ENCODE assay signal across 10 cellular contexts in the genomic region with DNA sequence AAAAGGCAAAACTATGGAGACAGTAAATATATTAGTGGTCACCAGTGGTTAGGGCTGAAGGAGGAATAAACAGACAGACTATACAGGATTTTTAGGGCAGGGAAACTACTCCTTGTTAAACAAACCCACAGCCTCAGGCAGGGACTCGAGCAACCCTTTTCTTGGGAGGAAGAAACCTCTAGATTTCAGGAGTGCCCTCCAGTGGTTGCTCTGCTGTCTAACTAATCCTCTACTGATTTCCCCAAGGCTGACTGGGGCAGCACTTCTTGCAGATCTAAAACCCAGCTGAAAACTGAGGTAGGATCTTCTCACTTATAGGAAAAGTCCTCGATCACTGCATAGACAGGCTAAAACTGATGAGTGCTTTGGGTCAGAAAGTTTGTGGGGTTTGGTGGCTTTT.
DNase-seq lines count a peak whose midpoint lies in the region; ATAC-seq, FAIRE-seq and TF ChIP-seq lines count a peak whose summit lies in the region.
"Had no signal": no experiment of that assay in that cellular context is flagged by ENCODE, and none has a peak within 500 bp of the region (broad histone marks: within the 10 kb centered on the region; RNA-seq: fewer than 3 reads in every experiment).

No MANE protein-coding gene starts in this region.

- H3K4me3 Mint-ChIP-seq in WTC11: no peak overlapping the region
- H3K4me3 Mint-ChIP-seq in CD8-positive, alpha-beta memory T cell: no peak overlapping the region

- CTCF ChIA-PET in WTC11 (lab: Charles Lee): interaction anchor here (0.7 kb wide), 1 partner anchor 170 kb away, joined by 3 read pairs; no protein-coding TSS in a partner anchor
- CTCF ChIA-PET in CD8-positive, alpha-beta memory T cell (lab: Charles Lee): no interaction called here

- no peaks in the 10 kb centered on the region for H3K9me3 Mint-ChIP-seq in WTC11
- H3K9me3 Mint-ChIP-seq in CD8-positive, alpha-beta memory T cell: peaks cover 0 to 8% (median 0%) of the 10 kb centered on the region in 5 donors

- no peaks in the 10 kb centered on the region for H3K9me3 ChIP-seq in CD8-positive, alpha-beta memory T cell (ENCODE audit: low read length)
- H3K9me3 ChIP-seq: thyroid gland had no signal

- H3K27ac Mint-ChIP-seq in WTC11: no peak overlapping the region
- H3K27ac Mint-ChIP-seq in CD8-positive, alpha-beta memory T cell: no peak overlapping the region

- no peaks in the 10 kb centered on the region for H3K36me3 Mint-ChIP-seq in WTC11
- peaks cover 0 to 14% (median 2%) of the 10 kb centered on the region in 3 donors for H3K36me3 Mint-ChIP-seq in CD8-positive, alpha-beta memory T cell

- no peak for TF ChIP-seq POLR2A in GM12891 (IDR thresholded peaks at IDR 0.05; ENCODE audit: low read depth, low read length)

- no peak for FAIRE-seq in GM12891 (lab: Jason Lieb, UNC)

- H3K27me3 Mint-ChIP-seq in WTC11 (ENCODE audit: low read depth): no peaks in the 10 kb centered on the region; the same call in 1 of the 2 replicates
- H3K27me3 Mint-ChIP-seq in CD8-positive, alpha-beta memory T cell: no peaks in the 10 kb centered on the region

- TF ChIP-seq CTCF in WTC11 (IDR thresholded peaks at IDR 0.05): no peak

- H3K4me1 ChIP-seq in CD8-positive, alpha-beta memory T cell (ENCODE audit: insufficient read depth, low read length): no peaks in the 10 kb centered on the region
- H3K4me1 ChIP-seq: thyroid gland had no signal

- peak; percentile 4 for DNase-seq in EL
- peak; percentile 54 to 75 for DNase-seq in Kasumi-1 (lab: John Stamatoyannopoulos, UW)
- peak; percentile 48 for DNase-seq in WTC11 (ENCODE audit: low spot score)
- peak; percentile 35 for DNase-seq in iris pigment epithelial cell (ENCODE audit: low read depth)
- no peak for DNase-seq in AG20443 (ENCODE audit: low spot score)
- DNase-seq in GM12891 (ENCODE audit: insufficient read length, low spot score): no peak
- no peak for DNase-seq in CD8-positive, alpha-beta memory T cell
- DNase-seq in AG08396 (ENCODE audit: low spot score): no peak
- DNase-seq: NCI-H1694, thyroid gland had no signal

- no peaks in the 10 kb centered on the region for H3K27me3 ChIP-seq in CD8-positive, alpha-beta memory T cell (ENCODE audit: insufficient read depth, low read length, poor library complexity, severe bottlenecking)
- H3K27me3 ChIP-seq: thyroid gland had no signal

- POLR2A ChIA-PET in WTC11 (lab: Charles Lee): interaction anchor here (0.7 kb wide), 2 partner anchors 373 to 1411 kb away, joined by 3 to 4 read pairs; no protein-coding TSS in a partner anchor
- POLR2A ChIA-PET in CD8-positive, alpha-beta memory T cell (lab: Charles Lee): no interaction called here

- H3K4me3 ChIP-seq in CD8-positive, alpha-beta memory T cell (ENCODE audit: low read length): no peak overlapping the region
- H3K4me3 ChIP-seq: thyroid gland had no signal

- H3K4me1 Mint-ChIP-seq in WTC11: no peaks in the 10 kb centered on the region
- H3K4me1 Mint-ChIP-seq in CD8-positive, alpha-beta memory T cell: no peaks in the 10 kb centered on the region

- no peak overlapping the region for H3K27ac ChIP-seq in CD8-positive, alpha-beta memory T cell (ENCODE audit: low read depth, low read length)
- H3K27ac ChIP-seq: thyroid gland had no signal

- peak; percentile 98 for ATAC-seq in WTC11

- H3K36me3 ChIP-seq in CD8-positive, alpha-beta memory T cell (ENCODE audit: insufficient read depth, low read length): no peaks in the 10 kb centered on the region
- H3K36me3 ChIP-seq: thyroid gland had no signal

TF ChIP-seq in WTC11, 78 proteins besides CTCF, POLR2A, EP300 and RAD21 (continues in another document):
- TF ChIP-seq SMAD4 (CRISPR knock-in tag; IDR thresholded peaks at IDR 0.05) (no peak), TEAD1 (CRISPR knock-in tag; IDR thresholded peaks at IDR 0.05) (no peak)
- TF ChIP-seq, protein P1, sequence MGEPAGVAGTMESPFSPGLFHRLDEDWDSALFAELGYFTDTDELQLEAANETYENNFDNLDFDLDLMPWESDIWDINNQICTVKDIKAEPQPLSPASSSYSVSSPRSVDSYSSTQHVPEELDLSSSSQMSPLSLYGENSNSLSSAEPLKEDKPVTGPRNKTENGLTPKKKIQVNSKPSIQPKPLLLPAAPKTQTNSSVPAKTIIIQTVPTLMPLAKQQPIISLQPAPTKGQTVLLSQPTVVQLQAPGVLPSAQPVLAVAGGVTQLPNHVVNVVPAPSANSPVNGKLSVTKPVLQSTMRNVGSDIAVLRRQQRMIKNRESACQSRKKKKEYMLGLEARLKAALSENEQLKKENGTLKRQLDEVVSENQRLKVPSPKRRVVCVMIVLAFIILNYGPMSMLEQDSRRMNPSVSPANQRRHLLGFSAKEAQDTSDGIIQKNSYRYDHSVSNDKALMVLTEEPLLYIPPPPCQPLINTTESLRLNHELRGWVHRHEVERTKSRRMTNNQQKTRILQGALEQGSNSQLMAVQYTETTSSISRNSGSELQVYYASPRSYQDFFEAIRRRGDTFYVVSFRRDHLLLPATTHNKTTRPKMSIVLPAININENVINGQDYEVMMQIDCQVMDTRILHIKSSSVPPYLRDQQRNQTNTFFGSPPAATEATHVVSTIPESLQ (CRISPR knock-in tag; IDR thresholded peaks at IDR 0.05): no peak
- TF ChIP-seq, protein P2, sequence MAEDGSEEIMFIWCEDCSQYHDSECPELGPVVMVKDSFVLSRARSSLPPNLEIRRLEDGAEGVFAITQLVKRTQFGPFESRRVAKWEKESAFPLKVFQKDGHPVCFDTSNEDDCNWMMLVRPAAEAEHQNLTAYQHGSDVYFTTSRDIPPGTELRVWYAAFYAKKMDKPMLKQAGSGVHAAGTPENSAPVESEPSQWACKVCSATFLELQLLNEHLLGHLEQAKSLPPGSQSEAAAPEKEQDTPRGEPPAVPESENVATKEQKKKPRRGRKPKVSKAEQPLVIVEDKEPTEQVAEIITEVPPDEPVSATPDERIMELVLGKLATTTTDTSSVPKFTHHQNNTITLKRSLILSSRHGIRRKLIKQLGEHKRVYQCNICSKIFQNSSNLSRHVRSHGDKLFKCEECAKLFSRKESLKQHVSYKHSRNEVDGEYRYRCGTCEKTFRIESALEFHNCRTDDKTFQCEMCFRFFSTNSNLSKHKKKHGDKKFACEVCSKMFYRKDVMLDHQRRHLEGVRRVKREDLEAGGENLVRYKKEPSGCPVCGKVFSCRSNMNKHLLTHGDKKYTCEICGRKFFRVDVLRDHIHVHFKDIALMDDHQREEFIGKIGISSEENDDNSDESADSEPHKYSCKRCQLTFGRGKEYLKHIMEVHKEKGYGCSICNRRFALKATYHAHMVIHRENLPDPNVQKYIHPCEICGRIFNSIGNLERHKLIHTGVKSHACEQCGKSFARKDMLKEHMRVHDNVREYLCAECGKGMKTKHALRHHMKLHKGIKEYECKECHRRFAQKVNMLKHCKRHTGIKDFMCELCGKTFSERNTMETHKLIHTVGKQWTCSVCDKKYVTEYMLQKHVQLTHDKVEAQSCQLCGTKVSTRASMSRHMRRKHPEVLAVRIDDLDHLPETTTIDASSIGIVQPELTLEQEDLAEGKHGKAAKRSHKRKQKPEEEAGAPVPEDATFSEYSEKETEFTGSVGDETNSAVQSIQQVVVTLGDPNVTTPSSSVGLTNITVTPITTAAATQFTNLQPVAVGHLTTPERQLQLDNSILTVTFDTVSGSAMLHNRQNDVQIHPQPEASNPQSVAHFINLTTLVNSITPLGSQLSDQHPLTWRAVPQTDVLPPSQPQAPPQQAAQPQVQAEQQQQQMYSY (CRISPR knock-in tag; IDR thresholded peaks at IDR 0.05): no peak

TF ChIP-seq in GM12891, 5 proteins besides CTCF, POLR2A, EP300 and RAD21:
- TF ChIP-seq TAF1 (IDR thresholded peaks at IDR 0.05; ENCODE audit: low read depth, low read length): no peak
- TF ChIP-seq SPI1 (IDR thresholded peaks at IDR 0.05; ENCODE audit: low read depth, low read length): no peak
- no peak for TF ChIP-seq POU2F2 (IDR thresholded peaks at IDR 0.05; ENCODE audit: low read depth, low read length)
- TF ChIP-seq POLR2AphosphoS5 (IDR thresholded peaks at IDR 0.05; ENCODE audit: low read depth, low read length): no peak
- no peak for TF ChIP-seq PAX5 (IDR thresholded peaks at IDR 0.05; ENCODE audit: insufficient read depth, low read length, severe bottlenecking)
TF ChIP-seq in GM12891: peak in this region for 0.

Comparison
In these comparisons a context has a peak if more than half of its experiments do, and no peak if none do; other contexts are left out.
1. DNase-seq: peak in EL (single experiment), Kasumi-1 (2 of 2), WTC11 (single experiment) and iris pigment epithelial cell (single experiment); none in AG20443 (single experiment), GM12891 (single experiment), CD8-positive, alpha-beta memory T cell (0 of 5) and AG08396 (single experiment).